ENCODE assay signal across 8 cellular contexts in the genomic region with DNA sequence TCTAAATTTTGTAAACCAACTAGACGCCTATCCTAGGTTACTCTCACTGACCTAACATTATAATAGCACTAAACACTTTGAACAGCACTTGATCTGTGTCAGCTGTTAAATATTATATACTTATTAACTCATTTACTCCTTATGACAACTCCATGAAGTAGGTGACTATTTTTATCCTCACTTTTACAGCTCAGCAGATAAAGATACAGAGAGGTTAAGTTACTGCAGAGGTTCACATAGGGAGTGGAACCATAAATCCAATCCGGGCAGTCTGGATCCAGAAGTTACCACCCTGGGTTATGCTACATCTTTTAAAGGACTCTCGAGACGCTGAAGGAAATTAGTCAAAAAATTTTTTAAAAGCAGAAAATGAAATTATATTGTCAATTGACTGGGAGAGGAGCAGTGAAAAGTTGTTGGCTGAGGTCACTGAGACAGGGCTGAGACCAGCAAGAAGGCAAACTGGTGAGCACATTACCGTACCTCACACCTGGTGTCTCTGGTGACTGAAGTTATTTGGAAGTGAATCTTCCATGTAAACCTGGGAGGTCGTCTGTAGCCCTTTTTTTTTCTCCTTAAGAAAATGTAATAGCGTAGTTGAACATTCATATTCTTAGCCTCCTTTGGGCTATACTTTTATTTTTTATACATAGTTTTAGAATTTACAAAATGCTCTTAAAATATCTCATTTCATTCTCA. TPM values are rescaled to one million over a fixed set of nuclear protein-coding genes. Genes with fewer than 3 reads are reported as not detected.
DNase-seq lines count a peak whose midpoint lies in the region; ATAC-seq and TF ChIP-seq lines count a peak whose summit lies in the region.

No MANE protein-coding gene starts in this region.

- TF ChIP-seq POLR2A in stomach (IDR thresholded peaks at IDR 0.05) = no peak

- POLR2A ChIA-PET in GM10248 (lab: Yijun Ruan, JAX) = no interaction called here

- no peak for DNase-seq in T-helper 1 cell
- no peak for DNase-seq in stomach
- DNase-seq in GM10248 (ENCODE audit: extremely low spot score) = no peak
- no peak for DNase-seq in SK-N-DZ (ENCODE audit: low spot score)

- peaks cover 68% of the 10 kb centered on the region for H3K27me3 Mint-ChIP-seq in T-helper 1 cell treated with Interleukin-12 subunit alpha and Interleukin-12 subunit beta and Interleukin-4 antibody, amounts not matched to agents 30 μg/mL and 1 μg/mL, for 36 hours (ENCODE audit: low read depth)
- no peaks in the 10 kb centered on the region for H3K27me3 Mint-ChIP-seq in activated naive CD8-positive, alpha-beta T cell

- peaks cover 2% of the 10 kb centered on the region for H3K36me3 Mint-ChIP-seq in T-helper 1 cell treated with Interleukin-12 subunit alpha and Interleukin-12 subunit beta and Interleukin-4 antibody, amounts not matched to agents 30 μg/mL and 1 μg/mL, for 36 hours (ENCODE audit: low read depth)
- peaks cover 2% of the 10 kb centered on the region for H3K36me3 Mint-ChIP-seq in activated naive CD8-positive, alpha-beta T cell

- no peaks in the 10 kb centered on the region for H3K9me3 Mint-ChIP-seq in T-helper 1 cell treated with Interleukin-12 subunit alpha and Interleukin-12 subunit beta and Interleukin-4 antibody, amounts not matched to agents 30 μg/mL and 1 μg/mL, for 36 hours
- no peaks in the 10 kb centered on the region for H3K9me3 Mint-ChIP-seq in activated naive CD8-positive, alpha-beta T cell (ENCODE audit: low read depth)

- H3K36me3 ChIP-seq in iPS-20b (ENCODE audit: insufficient read depth, low read depth, low read length) (peaks cover 17% of the 10 kb centered on the region), stomach (no peaks in the 10 kb centered on the region)

- H3K4me3 ChIP-seq in iPS-20b (ENCODE audit: low read length) (peak overlapping the region; percentile 86), stomach (peak overlapping the region; percentile 90 to 98 (median 94))

- ATAC-seq in HG03095 (IDR thresholded peaks at IDR 0.05; ENCODE audit: unreplicated experiment) = no peak

- peak overlapping the region; percentile 83 for H3K4me3 Mint-ChIP-seq in T-helper 1 cell treated with Interleukin-12 subunit alpha and Interleukin-12 subunit beta and Interleukin-4 antibody, amounts not matched to agents 30 μg/mL and 1 μg/mL, for 36 hours
- peak overlapping the region; percentile 85 for H3K4me3 Mint-ChIP-seq in activated naive CD8-positive, alpha-beta T cell

- intact Hi-C loops in stomach (cut with DNase I; ENCODE audit: low total_unique reads) = no loop called here

- no peak overlapping the region for H3K27ac ChIP-seq in iPS-20b (ENCODE audit: low read length)
- peak overlapping the region in 4 of 5 donors; percentile 88 to 97 (median 92) for H3K27ac ChIP-seq in stomach

- no peaks in the 10 kb centered on the region for H3K9me3 ChIP-seq in iPS-20b (ENCODE audit: insufficient read depth, low read depth, low read length)
- no peaks in the 10 kb centered on the region for H3K9me3 ChIP-seq in stomach

- peaks cover 14% of the 10 kb centered on the region for H3K4me1 Mint-ChIP-seq in T-helper 1 cell treated with Interleukin-12 subunit alpha and Interleukin-12 subunit beta and Interleukin-4 antibody, amounts not matched to agents 30 μg/mL and 1 μg/mL, for 36 hours (ENCODE audit: low read depth)
- H3K4me1 Mint-ChIP-seq in activated naive CD8-positive, alpha-beta T cell (ENCODE audit: low read depth) = peaks cover 32% of the 10 kb centered on the region

- no peak for TF ChIP-seq CTCF in stomach (IDR thresholded peaks at IDR 0.05)
- TF ChIP-seq CTCF in GM10248 (IDR thresholded peaks at IDR 0.05; ENCODE audit: control extremely low read depth, extremely low read depth, low read depth, missing control alignments) = no peak

- TF ChIP-seq EP300 in stomach (IDR thresholded peaks at IDR 0.05) = no peak

- H3K4me1 ChIP-seq in iPS-20b (ENCODE audit: insufficient read depth, low read length) (peaks cover 36% of the 10 kb centered on the region), stomach (peaks cover 8 to 55% (median 30%) of the 10 kb centered on the region in 4 donors)

- CTCF ChIA-PET in GM10248 (lab: Yijun Ruan, JAX) = interaction anchor here (1.5 to 1.7 kb wide), 3 partner anchors 18 to 353 kb away, joined by 4 to 7 read pairs (median 5); no protein-coding TSS in a partner anchor

- H3K27me3 ChIP-seq in iPS-20b (ENCODE audit: insufficient read depth, low read length) = no peaks in the 10 kb centered on the region
- H3K27me3 ChIP-seq in stomach = no peaks in the 10 kb centered on the region

- 22 to 30% (median 25%) methylated on average over 7 of the region's 7 CpGs for WGBS in stomach, 5 donors

- H3K27ac Mint-ChIP-seq in T-helper 1 cell treated with Interleukin-12 subunit alpha and Interleukin-12 subunit beta and Interleukin-4 antibody, amounts not matched to agents 30 μg/mL and 1 μg/mL, for 36 hours = no peak overlapping the region
- peak overlapping the region; percentile 50 for H3K27ac Mint-ChIP-seq in activated naive CD8-positive, alpha-beta T cell

- peak overlapping the region; percentile 88; the same call in 1 of the 2 replicates for H3K9ac ChIP-seq in iPS-20b (ENCODE audit: low read depth, low read length)

RNA-seq across cellular contexts. Expression of a gene that starts 1.2 kb away (rescaled TPM):
- total RNA-seq in stomach = 10 to 100 TPM in 4 of 5 donors, 1 to 10 TPM in 1; 3.2 to 78.0 (median 25.5) TPM
- 10 to 100 TPM; 18.2 to 40.0 (median 22.8) TPM for polyA plus RNA-seq in stomach
- polyA plus RNA-seq in SK-N-DZ (2014; cell fraction: cytosol; rRNA removed) = 39.0 and 47.7 TPM in 2 replicates
- polyA plus RNA-seq in SK-N-DZ (2014; cell fraction: nucleus; rRNA removed) = 300 and 302 TPM in 2 replicates

RNA-seq across cellular contexts. Expression of a gene that starts 33.9 kb away (rescaled TPM):
- 100 to 1,000 TPM in 2 of 5 donors, 10 to 100 TPM in 3; 11.6 to 282 (median 88.7) TPM for total RNA-seq in stomach
- 10 to 100 TPM; 10.6 to 20.6 (median 16.8) TPM for polyA plus RNA-seq in stomach
- not detected in 2 replicates for polyA plus RNA-seq in SK-N-DZ (2014; cell fraction: cytosol; rRNA removed)
- not detected in 2 replicates for polyA plus RNA-seq in SK-N-DZ (2014; cell fraction: nucleus; rRNA removed)
